Comparison of ENCODE assay signal across 25 cellular contexts in the genomic region with DNA sequence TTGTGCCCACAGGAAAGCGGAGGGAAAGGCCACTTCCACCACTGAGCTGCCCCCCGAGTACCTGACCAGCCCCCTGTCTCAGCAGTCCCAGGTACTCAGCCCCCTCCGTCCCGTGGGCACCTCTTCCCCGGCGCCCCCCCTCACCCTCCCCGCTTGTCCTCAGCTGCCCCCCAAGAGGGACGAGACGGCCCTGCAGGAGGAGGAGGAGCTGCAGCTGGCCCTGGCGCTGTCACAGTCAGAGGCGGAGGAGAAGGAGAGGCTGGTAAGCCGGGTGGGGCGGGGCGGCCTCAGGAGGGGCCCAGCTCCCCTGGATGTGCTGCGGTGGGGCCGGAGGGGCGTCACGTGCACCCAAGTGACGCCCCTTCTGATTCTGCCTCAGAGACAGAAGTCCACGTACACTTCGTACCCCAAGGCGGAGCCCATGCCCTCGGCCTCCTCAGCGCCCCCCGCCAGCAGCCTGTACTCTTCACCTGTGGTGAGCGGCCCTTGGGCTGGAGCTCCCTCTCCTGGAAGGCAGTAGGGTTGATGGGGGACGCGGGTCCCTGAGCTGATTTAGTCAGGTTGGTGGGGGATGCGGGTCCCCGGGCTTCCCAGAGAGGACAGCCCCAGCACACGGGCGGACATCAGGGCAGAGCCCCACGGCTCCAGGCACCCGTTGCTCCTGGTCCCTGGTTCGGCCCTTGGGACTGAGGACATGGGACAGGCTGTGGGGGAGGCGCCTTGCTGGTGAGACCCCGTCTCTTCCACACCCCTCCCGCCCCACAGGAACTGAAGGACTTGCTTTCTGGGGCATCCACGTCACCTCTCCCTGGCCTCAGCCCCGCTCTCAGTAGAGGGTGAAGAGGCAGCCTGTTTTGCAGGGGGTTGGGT. TPM values are rescaled to one million over a fixed set of nuclear protein-coding genes. Genes with fewer than 3 reads are reported as not detected.
DNase-seq lines count a peak whose midpoint lies in the region; ATAC-seq and TF ChIP-seq lines count a peak whose summit lies in the region.
"Had no signal": no experiment of that assay in that cellular context is flagged by ENCODE, and none has a peak within 500 bp of the region (broad histone marks: within the 10 kb centered on the region; RNA-seq: fewer than 3 reads in every experiment).

No MANE protein-coding gene starts in this region.

- peak overlapping the region; percentile 12 for H4K91ac ChIP-seq in neuronal stem cell (ENCODE audit: low read depth, low read length, poor library complexity)

- H3K27ac ChIP-seq in left ventricle myocardium inferior (replicated peaks) (no peak overlapping the region), neuronal stem cell (replicated peaks; ENCODE audit: low read length) (no peak overlapping the region)
- no peak overlapping the region for H3K27ac ChIP-seq in naive thymus-derived CD4-positive, alpha-beta T cell (ENCODE audit: low read depth, low read length)
- H3K27ac ChIP-seq: ascending aorta, esophagus muscularis mucosa, testis had no signal

- no peaks in the 10 kb centered on the region for H3K4me1 Mint-ChIP-seq in HFFc6 (ENCODE audit: low read depth)
- H3K4me1 Mint-ChIP-seq in naive thymus-derived CD4-positive, alpha-beta T cell = peaks cover 0 to 9% (median 5%) of the 10 kb centered on the region in 7 donors
- H3K4me1 Mint-ChIP-seq: CD14-positive monocyte, nephron had no signal

- no peak overlapping the region for H3K4ac ChIP-seq in neuronal stem cell (ENCODE audit: low read length)

- POLR2A ChIA-PET in naive thymus-derived CD4-positive, alpha-beta T cell (lab: Charles Lee) = interaction anchor here (1.1 kb wide), 1 partner anchor 9 kb away, joined by 3 read pairs; a partner anchor contains a TSS

- H3K4me3 ChIP-seq in left ventricle myocardium inferior = no peak overlapping the region
- no peak overlapping the region for H3K4me3 ChIP-seq in neuronal stem cell (ENCODE audit: low read length in 2 of 2)
- H3K4me3 ChIP-seq in naive thymus-derived CD4-positive, alpha-beta T cell (ENCODE audit: low read length) = no peak overlapping the region
- H3K4me3 ChIP-seq: ascending aorta, esophagus muscularis mucosa, testis had no signal

- no peak overlapping the region for H3K27ac Mint-ChIP-seq in HFFc6
- H3K27ac Mint-ChIP-seq in naive thymus-derived CD4-positive, alpha-beta T cell = no peak overlapping the region
- H3K27ac Mint-ChIP-seq: activated naive CD4-positive, alpha-beta T cell treated with anti-CD3 and anti-CD28 coated beads, Interleukin-2, amount 50 U/mL, for 24 hours; activated T-helper 1 cell treated with anti-CD3 and anti-CD28 coated beads, Interleukin-12 subunit alpha, Interleukin-12 subunit beta, Interleukin-2, Interleukin-4 antibody, amounts not matched to agents 30 ng/mL and 10 ng/mL and 1 ng/mL, durations not matched to agents 14 hours and 24 hours and 36 hours; nephron; stimulated activated effector memory CD8-positive, alpha-beta T cell treated with anti-CD3 and anti-CD28 coated beads, Interleukin-12 subunit alpha, Interleukin-12 subunit beta, amount 100 ng/mL, for 72 hours had no signal

- peaks cover 98% of the 10 kb centered on the region for H3K36me3 ChIP-seq in left ventricle myocardium inferior
- peaks cover 72 to 98% of the 10 kb centered on the region in 2 donors for H3K36me3 ChIP-seq in neuronal stem cell (replicated peaks in 1 of 2; ENCODE audit: control insufficient read depth in 2 of 2, insufficient read depth in 2 of 2, low read length in 2 of 2)
- peaks cover 4 to 99% (median 12%) of the 10 kb centered on the region in 3 experiments for H3K36me3 ChIP-seq in naive thymus-derived CD4-positive, alpha-beta T cell (ENCODE audit: control insufficient read depth in 2 of 3, insufficient read depth in 3 of 3, low read length in 3 of 3)

- H3K9me3 ChIP-seq in left ventricle myocardium inferior (replicated peaks) (no peaks in the 10 kb centered on the region), neuronal stem cell (replicated peaks in 1 of 2; ENCODE audit: control insufficient read depth in 2 of 2, insufficient read depth in 1 of 2, low read depth in 1 of 2, low read length in 2 of 2) (no peaks in the 10 kb centered on the region)
- H3K9me3 ChIP-seq in naive thymus-derived CD4-positive, alpha-beta T cell (ENCODE audit: control insufficient read depth in 2 of 3, low read length in 3 of 3) = no peaks in the 10 kb centered on the region
- H3K9me3 ChIP-seq: ascending aorta, esophagus muscularis mucosa, testis had no signal

- no peak overlapping the region for H2AFZ ChIP-seq in neuronal stem cell (ENCODE audit: low read length)

- H4K8ac ChIP-seq in neuronal stem cell (ENCODE audit: low read depth, low read length) = no peak overlapping the region

- no peak overlapping the region for H3K18ac ChIP-seq in neuronal stem cell (ENCODE audit: low read length)

- H3K27me3 ChIP-seq in left ventricle myocardium inferior (ENCODE audit: low read depth) (no peaks in the 10 kb centered on the region), neuronal stem cell (ENCODE audit: control insufficient read depth in 3 of 3, insufficient read depth in 3 of 3, low read depth in 1 of 3, low read length in 3 of 3) (no peaks in the 10 kb centered on the region)
- H3K27me3 ChIP-seq in naive thymus-derived CD4-positive, alpha-beta T cell (ENCODE audit: control insufficient read depth in 2 of 2, insufficient read depth in 2 of 2, low read length in 2 of 2) = no peaks in the 10 kb centered on the region
- H3K27me3 ChIP-seq: ascending aorta, esophagus muscularis mucosa, testis had no signal

- no peak overlapping the region for H2BK12ac ChIP-seq in neuronal stem cell (ENCODE audit: low read length)

- H2BK5ac ChIP-seq in neuronal stem cell (ENCODE audit: low read length) = no peak overlapping the region

- H3K14ac ChIP-seq in neuronal stem cell (ENCODE audit: low read length) = no peak overlapping the region

- no peak overlapping the region for H2BK15ac ChIP-seq in neuronal stem cell (ENCODE audit: low read length)

- TF ChIP-seq CTCF in left ventricle myocardium inferior (IDR thresholded peaks at IDR 0.05; ENCODE audit: borderline replicate concordance) (no peak), HFFc6 (IDR thresholded peaks at IDR 0.05) (peak; percentile 21; the same call in 1 of the 2 replicates)

- intact Hi-C loops in left ventricle myocardium superior (cut with micrococcal nuclease) = no loop called here
- intact Hi-C loops in left ventricle myocardium inferior (cut with micrococcal nuclease) = no loop called here
- intact Hi-C loops in naive thymus-derived CD4-positive, alpha-beta T cell (cut with micrococcal nuclease) = no loop called here

- H3K9ac ChIP-seq in neuronal stem cell (ENCODE audit: low read depth, low read length, poor library complexity) = peak overlapping the region; percentile 44

- CTCF ChIA-PET in naive thymus-derived CD4-positive, alpha-beta T cell (lab: Charles Lee) = no interaction called here

- H2AK5ac ChIP-seq in neuronal stem cell (ENCODE audit: low read depth, low read length) = peak overlapping the region; percentile 21

- H3K9me3 Mint-ChIP-seq in HFFc6 = no peaks in the 10 kb centered on the region
- H3K9me3 Mint-ChIP-seq in naive thymus-derived CD4-positive, alpha-beta T cell = no peaks in the 10 kb centered on the region
- H3K9me3 Mint-ChIP-seq: activated naive CD4-positive, alpha-beta T cell treated with anti-CD3 and anti-CD28 coated beads, Interleukin-2, amount 50 U/mL, for 24 hours; activated T-helper 1 cell treated with anti-CD3 and anti-CD28 coated beads, Interleukin-12 subunit alpha, Interleukin-12 subunit beta, Interleukin-2, Interleukin-4 antibody, amounts not matched to agents 30 ng/mL and 10 ng/mL and 1 ng/mL, durations not matched to agents 14 hours and 24 hours and 36 hours; CD14-positive monocyte; nephron; stimulated activated effector memory CD8-positive, alpha-beta T cell treated with anti-CD3 and anti-CD28 coated beads, Interleukin-12 subunit alpha, Interleukin-12 subunit beta, amount 100 ng/mL, for 72 hours had no signal

- H3K4me2 ChIP-seq in neuronal stem cell (ENCODE audit: insufficient read depth, low read length, poor library complexity, severe bottlenecking) = no peak overlapping the region

- H3K79me1 ChIP-seq in neuronal stem cell (ENCODE audit: low read depth, low read length) = peaks cover 19% of the 10 kb centered on the region

- H3K36me3 Mint-ChIP-seq in HFFc6 (ENCODE audit: low read depth) = peaks cover 19% of the 10 kb centered on the region
- H3K36me3 Mint-ChIP-seq in naive thymus-derived CD4-positive, alpha-beta T cell = peaks cover 0 to 37% (median 0%) of the 10 kb centered on the region in 5 donors

- no peak overlapping the region for H3K23ac ChIP-seq in neuronal stem cell (ENCODE audit: low read depth, low read length, poor library complexity)

- H3K27me3 Mint-ChIP-seq in HFFc6 (ENCODE audit: insufficient read depth) = peaks cover 4% of the 10 kb centered on the region
- no peaks in the 10 kb centered on the region for H3K27me3 Mint-ChIP-seq in naive thymus-derived CD4-positive, alpha-beta T cell
- H3K27me3 Mint-ChIP-seq: activated naive CD4-positive, alpha-beta T cell treated with anti-CD3 and anti-CD28 coated beads, Interleukin-2, amount 50 U/mL, for 24 hours had no signal

- DNase-seq in left ventricle myocardium superior (peak; percentile 28), left ventricle myocardium inferior (no peak), HFFc6 (no peak), neuronal stem cell (ENCODE audit: low spot score) (no peak), NCI-H748 treated with DMSO at 0.1 percent for 48 hours (lab: John Stamatoyannopoulos, UW) (no peak), hippocampal formation (lab: John Stamatoyannopoulos, UW) (no peak)
- DNase-seq in naive thymus-derived CD4-positive, alpha-beta T cell = no peak
- DNase-seq: ACHN; activated CD4-positive, alpha-beta T cell treated with anti-CD3 and anti-CD28 coated beads for 1 hour; effector CD8-positive, alpha-beta T cell; left colon; midbrain; NCI-H1694 treated with DMSO at 0.1 percent for 48 hours; NCI-H345; posterior cingulate gyrus; T-helper 9 cell; testis had no signal

- no peak overlapping the region for H3K4me3 Mint-ChIP-seq in HFFc6
- H3K4me3 Mint-ChIP-seq in naive thymus-derived CD4-positive, alpha-beta T cell = no peak overlapping the region
- H3K4me3 Mint-ChIP-seq: activated naive CD4-positive, alpha-beta T cell treated with anti-CD3 and anti-CD28 coated beads, Interleukin-2, amount 50 U/mL, for 24 hours; activated T-helper 1 cell treated with anti-CD3 and anti-CD28 coated beads, Interleukin-12 subunit alpha, Interleukin-12 subunit beta, Interleukin-2, Interleukin-4 antibody, amounts not matched to agents 30 ng/mL and 10 ng/mL and 1 ng/mL, durations not matched to agents 14 hours and 24 hours and 36 hours; CD14-positive monocyte; nephron; stimulated activated effector memory CD8-positive, alpha-beta T cell treated with anti-CD3 and anti-CD28 coated beads, Interleukin-12 subunit alpha, Interleukin-12 subunit beta, amount 100 ng/mL, for 72 hours had no signal

- no peak overlapping the region for H2BK120ac ChIP-seq in neuronal stem cell (ENCODE audit: low read depth, low read length)

- ATAC-seq in left ventricle myocardium superior = no peak
- ATAC-seq in SK-N-SH treated with all-trans-retinoic acid at 6 μM for 48 hours = peak; percentile 3; the same call in 1 of the 3 replicates
- no peak for ATAC-seq in naive thymus-derived CD4-positive, alpha-beta T cell
- ATAC-seq: left colon; stimulated activated effector memory CD8-positive, alpha-beta T cell treated with anti-CD3 and anti-CD28 coated beads, Interleukin-12 subunit alpha, Interleukin-12 subunit beta, amount 100 ng/mL, for 72 hours had no signal

- H3K4me1 ChIP-seq in left ventricle myocardium inferior (peaks cover 21% of the 10 kb centered on the region), neuronal stem cell (ENCODE audit: control insufficient read depth in 2 of 2, insufficient read depth in 1 of 2, low read depth in 1 of 2, low read length in 2 of 2) (no peaks in the 10 kb centered on the region)
- no peaks in the 10 kb centered on the region for H3K4me1 ChIP-seq in naive thymus-derived CD4-positive, alpha-beta T cell (ENCODE audit: control insufficient read depth in 2 of 2, insufficient read depth in 2 of 2, low read length in 2 of 2)
- H3K4me1 ChIP-seq: ascending aorta, testis had no signal

- WGBS in neuronal stem cell (ENCODE audit: extremely low coverage in 2 of 2, insufficient read length in 2 of 2, insufficient replicate concordance in 1 of 2), 2 donors = no CpG with 5 or more reads among the region's 40 CpGs

RNA-seq across cellular contexts. Expression of a gene that starts 9.4 kb away (rescaled TPM):
- 184 TPM for total RNA-seq in left ventricle myocardium superior
- 157 TPM for total RNA-seq in left ventricle myocardium inferior
- total RNA-seq in HFFc6 (2021; fragmentation: NEBNext Ultra II Directional; extraction: Animal tissue kit (Norgen Biotek cat#: 25700)) = 100 to 1,000 TPM; 105 to 124 (median 113) TPM
- 75.2 TPM for polyA plus RNA-seq in neuronal stem cell (2013, experiment 1 of 2)
- polyA plus RNA-seq in neuronal stem cell (2013, experiment 2 of 2) = 73.4 TPM
- 10 to 100 TPM; 21.3 to 83.8 (median 26.6) TPM for total RNA-seq in naive thymus-derived CD4-positive, alpha-beta T cell
- 10 to 100 TPM; 46.3 to 51.7 TPM for polyA plus RNA-seq in naive thymus-derived CD4-positive, alpha-beta T cell

RNA-seq across cellular contexts. Expression of a gene that starts 9.9 kb away (rescaled TPM):
- total RNA-seq in left ventricle myocardium superior (42.1 TPM), left ventricle myocardium inferior (50.5 TPM)
- 100 to 1,000 TPM; 106 to 127 (median 116) TPM for total RNA-seq in HFFc6 (2021; fragmentation: NEBNext Ultra II Directional; extraction: Animal tissue kit (Norgen Biotek cat#: 25700))
- 33.9 TPM for polyA plus RNA-seq in neuronal stem cell (2013, experiment 1 of 2)
- 31.7 TPM for polyA plus RNA-seq in neuronal stem cell (2013, experiment 2 of 2)
- 100 to 1,000 TPM; 108 to 174 (median 153) TPM for total RNA-seq in naive thymus-derived CD4-positive, alpha-beta T cell
- polyA plus RNA-seq in naive thymus-derived CD4-positive, alpha-beta T cell = 10 to 100 TPM; 19.8 to 40.3 TPM

RNA-seq across cellular contexts. Expression of a gene that starts 10.1 kb away (rescaled TPM):
- total RNA-seq in left ventricle myocardium superior = 12.0 TPM
- 9.0 TPM for total RNA-seq in left ventricle myocardium inferior
- 10 to 100 TPM; 39.4 to 50.5 (median 46.7) TPM for total RNA-seq in HFFc6 (2021; fragmentation: NEBNext Ultra II Directional; extraction: Animal tissue kit (Norgen Biotek cat#: 25700))
- polyA plus RNA-seq in neuronal stem cell (2013, experiment 1 of 2) = 41.9 TPM
- polyA plus RNA-seq in neuronal stem cell (2013, experiment 2 of 2) = 43.1 TPM
- 10 to 100 TPM; 12.0 to 30.6 (median 30.1) TPM for total RNA-seq in naive thymus-derived CD4-positive, alpha-beta T cell
- 10 to 100 TPM; 33.6 to 35.3 TPM for polyA plus RNA-seq in naive thymus-derived CD4-positive, alpha-beta T cell

RNA-seq across cellular contexts. Expression of a gene that starts 18.4 kb away (rescaled TPM):
- total RNA-seq in left ventricle myocardium superior (8.6 TPM), left ventricle myocardium inferior (8.2 TPM)
- total RNA-seq in HFFc6 (2021; fragmentation: NEBNext Ultra II Directional; extraction: Animal tissue kit (Norgen Biotek cat#: 25700)) = 10 to 100 TPM; 13.2 to 21.9 (median 17.1) TPM
- polyA plus RNA-seq in neuronal stem cell (2013, experiment 1 of 2) = 12.7 TPM
- polyA plus RNA-seq in neuronal stem cell (2013, experiment 2 of 2) = 12.8 TPM
- 10 to 100 TPM in 1 of 5 experiments, 1 to 10 TPM in 4; 4.0 to 27.4 (median 6.2) TPM for total RNA-seq in naive thymus-derived CD4-positive, alpha-beta T cell
- polyA plus RNA-seq in naive thymus-derived CD4-positive, alpha-beta T cell = 1 to 10 TPM; 3.4 to 5.2 TPM

RNA-seq across cellular contexts. Expression of a gene that starts 27.2 kb away (rescaled TPM):
- total RNA-seq in left ventricle myocardium superior = 6.2 TPM
- 5.6 TPM for total RNA-seq in left ventricle myocardium inferior
- total RNA-seq in HFFc6 (2021; fragmentation: NEBNext Ultra II Directional; extraction: Animal tissue kit (Norgen Biotek cat#: 25700)) = 10 to 100 TPM; 22.8 to 28.8 (median 25.2) TPM
- polyA plus RNA-seq in neuronal stem cell (2013, experiment 1 of 2) = 19.1 TPM
- polyA plus RNA-seq in neuronal stem cell (2013, experiment 2 of 2) = 19.1 TPM
- total RNA-seq in naive thymus-derived CD4-positive, alpha-beta T cell = 10 to 100 TPM; 16.3 to 33.5 (median 27.1) TPM
- 10 to 100 TPM; 10.0 to 26.0 TPM for polyA plus RNA-seq in naive thymus-derived CD4-positive, alpha-beta T cell
